In the genomic region with DNA sequence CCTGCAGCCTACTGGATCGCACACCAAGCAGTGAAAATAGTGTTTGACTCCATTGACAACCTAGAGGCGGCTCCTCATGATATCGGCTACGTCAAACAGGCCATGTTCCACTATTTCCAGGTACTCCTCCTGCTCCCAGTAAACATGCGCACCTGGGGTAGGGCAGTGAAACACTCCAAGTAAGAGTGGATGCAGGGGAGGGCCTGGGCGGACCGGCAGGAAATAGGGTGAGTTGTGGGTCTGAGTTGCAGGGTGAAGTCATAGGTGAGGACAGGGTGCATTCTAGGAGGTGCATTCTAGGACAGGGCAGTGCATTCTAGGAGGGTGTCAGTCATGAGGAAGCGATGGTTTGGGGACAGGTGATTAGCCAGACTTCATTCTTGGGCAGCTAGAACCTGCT, we compare ENCODE assay signal across 1 cellular context.
TF ChIP-seq lines count a peak whose summit lies in the region.

No MANE protein-coding gene starts in this region.

TF ChIP-seq in GM12878, 131 proteins besides CTCF, POLR2A, EP300 and RAD21:
- TF ChIP-seq, protein P1, sequence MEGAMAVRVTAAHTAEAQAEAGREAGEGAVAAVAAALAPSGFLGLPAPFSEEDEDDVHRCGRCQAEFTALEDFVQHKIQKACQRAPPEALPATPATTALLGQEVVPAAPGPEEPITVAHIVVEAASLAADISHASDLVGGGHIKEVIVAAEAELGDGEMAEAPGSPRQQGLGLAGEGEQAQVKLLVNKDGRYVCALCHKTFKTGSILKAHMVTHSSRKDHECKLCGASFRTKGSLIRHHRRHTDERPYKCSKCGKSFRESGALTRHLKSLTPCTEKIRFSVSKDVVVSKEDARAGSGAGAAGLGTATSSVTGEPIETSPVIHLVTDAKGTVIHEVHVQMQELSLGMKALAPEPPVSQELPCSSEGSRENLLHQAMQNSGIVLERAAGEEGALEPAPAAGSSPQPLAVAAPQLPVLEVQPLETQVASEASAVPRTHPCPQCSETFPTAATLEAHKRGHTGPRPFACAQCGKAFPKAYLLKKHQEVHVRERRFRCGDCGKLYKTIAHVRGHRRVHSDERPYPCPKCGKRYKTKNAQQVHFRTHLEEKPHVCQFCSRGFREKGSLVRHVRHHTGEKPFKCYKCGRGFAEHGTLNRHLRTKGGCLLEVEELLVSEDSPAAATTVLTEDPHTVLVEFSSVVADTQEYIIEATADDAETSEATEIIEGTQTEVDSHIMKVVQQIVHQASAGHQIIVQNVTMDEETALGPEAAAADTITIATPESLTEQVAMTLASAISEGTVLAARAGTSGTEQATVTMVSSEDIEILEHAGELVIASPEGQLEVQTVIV (IDR thresholded peaks at IDR 0.05; ENCODE audit: borderline replicate concordance, partially characterized antibody): no peak
- no peak for TF ChIP-seq RAD51 (IDR thresholded peaks at IDR 0.05)
- TF ChIP-seq MYC (IDR thresholded peaks at IDR 0.05; ENCODE audit: insufficient read depth, insufficient read length, insufficient replicate concordance, low read length, severe bottlenecking): no peak
- no peak for TF ChIP-seq SREBF2 (IDR thresholded peaks at IDR 0.05; ENCODE audit: low read length)
- TF ChIP-seq ZBTB40 (IDR thresholded peaks at IDR 0.05; ENCODE audit: borderline replicate concordance): no peak
- TF ChIP-seq, protein P2, sequence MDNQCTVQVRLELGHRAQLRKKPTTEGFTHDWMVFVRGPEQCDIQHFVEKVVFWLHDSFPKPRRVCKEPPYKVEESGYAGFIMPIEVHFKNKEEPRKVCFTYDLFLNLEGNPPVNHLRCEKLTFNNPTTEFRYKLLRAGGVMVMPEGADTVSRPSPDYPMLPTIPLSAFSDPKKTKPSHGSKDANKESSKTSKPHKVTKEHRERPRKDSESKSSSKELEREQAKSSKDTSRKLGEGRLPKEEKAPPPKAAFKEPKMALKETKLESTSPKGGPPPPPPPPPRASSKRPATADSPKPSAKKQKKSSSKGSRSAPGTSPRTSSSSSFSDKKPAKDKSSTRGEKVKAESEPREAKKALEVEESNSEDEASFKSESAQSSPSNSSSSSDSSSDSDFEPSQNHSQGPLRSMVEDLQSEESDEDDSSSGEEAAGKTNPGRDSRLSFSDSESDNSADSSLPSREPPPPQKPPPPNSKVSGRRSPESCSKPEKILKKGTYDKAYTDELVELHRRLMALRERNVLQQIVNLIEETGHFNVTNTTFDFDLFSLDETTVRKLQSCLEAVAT (IDR thresholded peaks at IDR 0.05): no peak
- TF ChIP-seq CREM (IDR thresholded peaks at IDR 0.05; ENCODE audit: low read depth): no peak
- TF ChIP-seq, protein P3, sequence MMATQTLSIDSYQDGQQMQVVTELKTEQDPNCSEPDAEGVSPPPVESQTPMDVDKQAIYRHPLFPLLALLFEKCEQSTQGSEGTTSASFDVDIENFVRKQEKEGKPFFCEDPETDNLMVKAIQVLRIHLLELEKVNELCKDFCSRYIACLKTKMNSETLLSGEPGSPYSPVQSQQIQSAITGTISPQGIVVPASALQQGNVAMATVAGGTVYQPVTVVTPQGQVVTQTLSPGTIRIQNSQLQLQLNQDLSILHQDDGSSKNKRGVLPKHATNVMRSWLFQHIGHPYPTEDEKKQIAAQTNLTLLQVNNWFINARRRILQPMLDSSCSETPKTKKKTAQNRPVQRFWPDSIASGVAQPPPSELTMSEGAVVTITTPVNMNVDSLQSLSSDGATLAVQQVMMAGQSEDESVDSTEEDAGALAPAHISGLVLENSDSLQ (IDR thresholded peaks at IDR 0.05): no peak
- TF ChIP-seq, protein P4, sequence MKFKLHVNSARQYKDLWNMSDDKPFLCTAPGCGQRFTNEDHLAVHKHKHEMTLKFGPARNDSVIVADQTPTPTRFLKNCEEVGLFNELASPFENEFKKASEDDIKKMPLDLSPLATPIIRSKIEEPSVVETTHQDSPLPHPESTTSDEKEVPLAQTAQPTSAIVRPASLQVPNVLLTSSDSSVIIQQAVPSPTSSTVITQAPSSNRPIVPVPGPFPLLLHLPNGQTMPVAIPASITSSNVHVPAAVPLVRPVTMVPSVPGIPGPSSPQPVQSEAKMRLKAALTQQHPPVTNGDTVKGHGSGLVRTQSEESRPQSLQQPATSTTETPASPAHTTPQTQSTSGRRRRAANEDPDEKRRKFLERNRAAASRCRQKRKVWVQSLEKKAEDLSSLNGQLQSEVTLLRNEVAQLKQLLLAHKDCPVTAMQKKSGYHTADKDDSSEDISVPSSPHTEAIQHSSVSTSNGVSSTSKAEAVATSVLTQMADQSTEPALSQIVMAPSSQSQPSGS (IDR thresholded peaks at IDR 0.05; ENCODE audit: low read length): no peak
- no peak for TF ChIP-seq POLR2AphosphoS5 (IDR thresholded peaks at IDR 0.05; ENCODE audit: low read length)
- no peak for TF ChIP-seq ZBTB33 (IDR thresholded peaks at IDR 0.05)
- no peak for TF ChIP-seq TCF7 (IDR thresholded peaks at IDR 0.05; ENCODE audit: borderline replicate concordance)
